In genomic region chr2:144432921-144433320, GRCh38 we compare ENCODE assay signal across 15 cellular contexts.
A peak's percentile ranks its signal among the peaks of the same experiment; 100 is the strongest.
DNase-seq lines count a peak whose midpoint lies in the region; ATAC-seq lines count a peak whose summit lies in the region.
"Had no signal": no experiment of that assay in that cellular context is flagged by ENCODE, and none has a peak within 500 bp of the region (broad histone marks: within the 10 kb centered on the region; RNA-seq: fewer than 3 reads in every experiment).

No MANE protein-coding gene starts in this region.

- H3K27me3 Mint-ChIP-seq in activated naive CD8-positive, alpha-beta T cell treated with anti-CD3 and anti-CD28 coated beads, Interleukin-2, amount 50 U/mL, for 24 hours = no peaks in the 10 kb centered on the region
- H3K27me3 Mint-ChIP-seq: B cell had no signal

- DNase-seq in EH (ENCODE audit: low read depth) (peak; percentile 38), adipocyte (ENCODE audit: low read depth) (peak; percentile 26), substantia nigra (lab: John Stamatoyannopoulos, UW) (no peak), NCI-H2107 treated with DMSO at 0.1 percent for 48 hours (lab: John Stamatoyannopoulos, UW; ENCODE audit: unreplicated experiment) (no peak)
- DNase-seq in activated naive CD8-positive, alpha-beta T cell treated with anti-CD3 and anti-CD28 coated beads, Interleukin-2, amount 50 U/mL, for 24 hours = no peak
- DNase-seq in NK-92 treated with Interleukin-12 subunit alpha and Interleukin-12 subunit beta, amount 100 ng/mL, for 24 hours (lab: John Stamatoyannopoulos, UW) = no peak
- DNase-seq: CD4-positive, alpha-beta memory T cell; HFFc6; NCI-H187 treated with DMSO at 0.1 percent for 48 hours; NCI-H510A treated with DMSO at 0.1 percent for 48 hours; OCI-M1 had no signal

- H3K4me1 Mint-ChIP-seq in activated naive CD8-positive, alpha-beta T cell treated with anti-CD3 and anti-CD28 coated beads, Interleukin-2, amount 50 U/mL, for 24 hours = peaks cover 4% of the 10 kb centered on the region
- H3K4me1 Mint-ChIP-seq: CD4-positive, alpha-beta memory T cell had no signal

- H3K9me3 Mint-ChIP-seq in activated naive CD8-positive, alpha-beta T cell treated with anti-CD3 and anti-CD28 coated beads, Interleukin-2, amount 50 U/mL, for 24 hours = no peaks in the 10 kb centered on the region
- H3K9me3 Mint-ChIP-seq: CD4-positive, alpha-beta memory T cell; HFFc6 had no signal

- no peak overlapping the region for H3K9ac ChIP-seq in adipocyte (ENCODE audit: low read length)

- H3K27ac ChIP-seq in layer of hippocampus (ENCODE audit: low read depth, low read length) = peak overlapping the region; percentile 91
- H3K27ac ChIP-seq in substantia nigra (ENCODE audit: low read depth, low read length, poor library complexity, severe bottlenecking) = peak overlapping the region; percentile 84
- H3K27ac ChIP-seq: RWPE1, SJSA1 had no signal

- H3K36me3 ChIP-seq in adipocyte (ENCODE audit: control insufficient read depth, insufficient read depth, low read length, severe bottlenecking) = peaks cover 44% of the 10 kb centered on the region

- H3K4me3 Mint-ChIP-seq in activated naive CD8-positive, alpha-beta T cell treated with anti-CD3 and anti-CD28 coated beads, Interleukin-2, amount 50 U/mL, for 24 hours = no peak overlapping the region
- H3K4me3 Mint-ChIP-seq: CD4-positive, alpha-beta memory T cell; HFFc6 had no signal

- no peak overlapping the region for H3K4me3 ChIP-seq in adipocyte (ENCODE audit: low read length)
- H3K4me3 ChIP-seq: SJSA1 had no signal

- peaks cover 19% of the 10 kb centered on the region for H3K4me1 ChIP-seq in adipocyte (ENCODE audit: control insufficient read depth, insufficient read depth, low read length)

- no peaks in the 10 kb centered on the region for H3K9me3 ChIP-seq in adipocyte (ENCODE audit: control insufficient read depth, low read length)
- H3K9me3 ChIP-seq: SJSA1 had no signal

- no peak overlapping the region for H3K27ac Mint-ChIP-seq in activated naive CD8-positive, alpha-beta T cell treated with anti-CD3 and anti-CD28 coated beads, Interleukin-2, amount 50 U/mL, for 24 hours
- H3K27ac Mint-ChIP-seq: CD4-positive, alpha-beta memory T cell; HFFc6 had no signal

- peaks cover 19% of the 10 kb centered on the region for H3K36me3 Mint-ChIP-seq in activated naive CD8-positive, alpha-beta T cell treated with anti-CD3 and anti-CD28 coated beads, Interleukin-2, amount 50 U/mL, for 24 hours (ENCODE audit: low read depth)
- H3K36me3 Mint-ChIP-seq: CD4-positive, alpha-beta memory T cell had no signal

- ATAC-seq in activated naive CD8-positive, alpha-beta T cell treated with anti-CD3 and anti-CD28 coated beads, Interleukin-2, amount 50 U/mL, for 24 hours = no peak

- H3K27me3 ChIP-seq in adipocyte (replicated peaks; ENCODE audit: control insufficient read depth, insufficient read depth, low read length) (no peaks in the 10 kb centered on the region), layer of hippocampus (ENCODE audit: control insufficient read depth, insufficient read depth, low read length) (no peaks in the 10 kb centered on the region)
- H3K27me3 ChIP-seq: SJSA1 had no signal

Comparison
In these comparisons a context has a peak if more than half of its experiments do, and no peak if none do; other contexts are left out.
1. DNase-seq: peak in EH (single experiment) and adipocyte (single experiment); none in substantia nigra (0 of 49), NCI-H2107 treated with DMSO at 0.1 percent for 48 hours (single experiment), activated naive CD8-positive, alpha-beta T cell treated with anti-CD3 and anti-CD28 coated beads, Interleukin-2, amount 50 U/mL, for 24 hours (single experiment) and NK-92 treated with Interleukin-12 subunit alpha and Interleukin-12 subunit beta, amount 100 ng/mL, for 24 hours (single experiment).